1 cellular context compared by ENCODE assay signal in genomic region chr19:2723345-2723715, GRCh38.
TF ChIP-seq lines count a peak whose summit lies in the region.

No MANE protein-coding gene starts in this region.

TF ChIP-seq in K562, 482 proteins besides CTCF, POLR2A, EP300 and RAD21 (continues in another document):
- TF ChIP-seq KDM5B (IDR thresholded peaks at IDR 0.05; ENCODE audit: insufficient replicate concordance, low read depth, low read length): no peak
- no peak for TF ChIP-seq MBD1 (CRISPR knock-in tag; IDR thresholded peaks at IDR 0.05)
- no peak for TF ChIP-seq CSDE1 (IDR thresholded peaks at IDR 0.05)
- no peak for TF ChIP-seq BCLAF1 (IDR thresholded peaks at IDR 0.05; ENCODE audit: borderline replicate concordance in 1 of 2, control insufficient read depth in 1 of 2, low read depth in 2 of 2, low read length in 1 of 2)
- no peak for TF ChIP-seq ZNF445 (CRISPR knock-in tag; IDR thresholded peaks at IDR 0.05; ENCODE audit: low read depth)
- TF ChIP-seq STAG1 (CRISPR knock-in tag; IDR thresholded peaks at IDR 0.05; ENCODE audit: borderline replicate concordance): peak; percentile 14; the same call in 1 of the 2 replicates
- no peak for TF ChIP-seq HDAC1 (IDR thresholded peaks at IDR 0.05)
- no peak for TF ChIP-seq NELFE (IDR thresholded peaks at IDR 0.05; ENCODE audit: insufficient read depth, insufficient read length)
- no peak for TF ChIP-seq CEBPB (tag; IDR thresholded peaks at IDR 0.05)
- TF ChIP-seq MYBL2 (IDR thresholded peaks at IDR 0.05; ENCODE audit: low read depth): no peak
- TF ChIP-seq MYBL2 (CRISPR knock-in tag; IDR thresholded peaks at IDR 0.05; ENCODE audit: borderline replicate concordance): no peak
- no peak for TF ChIP-seq NCOA6 (IDR thresholded peaks at IDR 0.05)
- TF ChIP-seq DNMT1 (IDR thresholded peaks at IDR 0.05): no peak
- no peak for TF ChIP-seq GATAD2B (IDR thresholded peaks at IDR 0.05; ENCODE audit: borderline replicate concordance)
- TF ChIP-seq FOXK1 (CRISPR knock-in tag; IDR thresholded peaks at IDR 0.05; ENCODE audit: borderline replicate concordance): no peak
- TF ChIP-seq ZNF778 (CRISPR knock-in tag; IDR thresholded peaks at IDR 0.05): no peak
- TF ChIP-seq PCBP2 (IDR thresholded peaks at IDR 0.05; ENCODE audit: low read depth, low read length, poor library complexity, severe bottlenecking): no peak
- peak; percentile 66 for TF ChIP-seq MEF2D (tag; conservative IDR thresholded peaks at IDR 0.05; ENCODE audit: low read depth)
- no peak for TF ChIP-seq ZFP91 (CRISPR knock-in tag; IDR thresholded peaks at IDR 0.05)
- TF ChIP-seq RB1 (IDR thresholded peaks at IDR 0.05; ENCODE audit: low read depth): no peak
- peak; percentile 24; the same call in 1 of the 2 replicates for TF ChIP-seq L3MBTL2 (IDR thresholded peaks at IDR 0.05)
- TF ChIP-seq ZNF444 (CRISPR knock-in tag; IDR thresholded peaks at IDR 0.05): no peak
- no peak for TF ChIP-seq STAT6 (CRISPR knock-in tag; IDR thresholded peaks at IDR 0.05)
- no peak for TF ChIP-seq HDAC8 (tag; IDR thresholded peaks at IDR 0.05)
- no peak for TF ChIP-seq MLX (CRISPR knock-in tag; conservative IDR thresholded peaks at IDR 0.05)
- no peak for TF ChIP-seq JUN (IDR thresholded peaks at IDR 0.05; ENCODE audit: borderline replicate concordance, low read depth, low read length)
- no peak for TF ChIP-seq JUN (CRISPR knock-in tag; IDR thresholded peaks at IDR 0.05; ENCODE audit: borderline replicate concordance)
- TF ChIP-seq DEAF1 (CRISPR knock-in tag; IDR thresholded peaks at IDR 0.05): no peak
- TF ChIP-seq LEF1 (IDR thresholded peaks at IDR 0.05): no peak
- no peak for TF ChIP-seq HNRNPLL (IDR thresholded peaks at IDR 0.05; ENCODE audit: low read depth, low read length, poor library complexity, severe bottlenecking)
- TF ChIP-seq SOX6 (IDR thresholded peaks at IDR 0.05): no peak
- no peak for TF ChIP-seq AFF1 (IDR thresholded peaks at IDR 0.05; ENCODE audit: low read depth in 1 of 2, partially characterized antibody in 2 of 2)
- TF ChIP-seq NRF1 (conservative IDR thresholded peaks at IDR 0.05 in 1 of 2, IDR thresholded peaks at IDR 0.05 in 1 of 2): peak in 1 of 2 experiments; percentile 9; a peak in 2 of 4 replicates
- no peak for TF ChIP-seq HCFC1 (IDR thresholded peaks at IDR 0.05; ENCODE audit: low read depth, low read length)
- no peak for TF ChIP-seq HOXB6 (CRISPR knock-in tag; IDR thresholded peaks at IDR 0.05; ENCODE audit: borderline replicate concordance)
- no peak for TF ChIP-seq HMG20A (CRISPR knock-in tag; conservative IDR thresholded peaks at IDR 0.05)
- no peak for TF ChIP-seq ZNF408 (CRISPR knock-in tag; IDR thresholded peaks at IDR 0.05; ENCODE audit: low read depth)
- TF ChIP-seq CCAR2 (IDR thresholded peaks at IDR 0.05; ENCODE audit: low read depth, low read length): no peak
- TF ChIP-seq ZNF384 (IDR thresholded peaks at IDR 0.05; ENCODE audit: low read depth, low read length): no peak
- TF ChIP-seq HEY1 (CRISPR knock-in tag; IDR thresholded peaks at IDR 0.05; ENCODE audit: borderline replicate concordance): no peak
- peak; percentile 5; the same call in 1 of the 2 replicates for TF ChIP-seq ZNF592 (IDR thresholded peaks at IDR 0.05)
- TF ChIP-seq TFAP4 (CRISPR knock-in tag; IDR thresholded peaks at IDR 0.05; ENCODE audit: borderline replicate concordance): no peak
- no peak for TF ChIP-seq ZNF668 (CRISPR knock-in tag; IDR thresholded peaks at IDR 0.05)
- TF ChIP-seq TAF7 (tag; IDR thresholded peaks at IDR 0.05): no peak
- TF ChIP-seq MCM2 (IDR thresholded peaks at IDR 0.05; ENCODE audit: low read depth): no peak
- TF ChIP-seq ZBED1 (IDR thresholded peaks at IDR 0.05): no peak
